ENCODE assay signal across 1 cellular context in genomic region chr14:104871145-104871655, GRCh38.
TF ChIP-seq lines count a peak whose summit lies in the region.

No MANE protein-coding gene starts in this region.

TF ChIP-seq in HepG2, 621 proteins besides CTCF, POLR2A, EP300 and RAD21:
- no peak for TF ChIP-seq LBX2 (CRISPR knock-in tag; IDR thresholded peaks at IDR 0.05; ENCODE audit: borderline replicate concordance)
- TF ChIP-seq MLLT10 (CRISPR knock-in tag; IDR thresholded peaks at IDR 0.05): no peak
- TF ChIP-seq MEF2D (CRISPR knock-in tag; IDR thresholded peaks at IDR 0.05): no peak
- no peak for TF ChIP-seq MBD4 (IDR thresholded peaks at IDR 0.05; ENCODE audit: borderline replicate concordance, low read length)
- no peak for TF ChIP-seq YEATS4 (CRISPR knock-in tag; IDR thresholded peaks at IDR 0.05; ENCODE audit: borderline replicate concordance)
- TF ChIP-seq ZBTB3 (CRISPR knock-in tag; IDR thresholded peaks at IDR 0.05; ENCODE audit: borderline replicate concordance, low read depth): no peak
- no peak for TF ChIP-seq ARID2 (CRISPR knock-in tag; IDR thresholded peaks at IDR 0.05; ENCODE audit: borderline replicate concordance)
- TF ChIP-seq CCAR2 (optimal IDR thresholded peaks at IDR 0.05; ENCODE audit: low read depth, low read length): no peak
- TF ChIP-seq KLF6 (CRISPR knock-in tag; IDR thresholded peaks at IDR 0.05): no peak
- no peak for TF ChIP-seq FUBP1 (CRISPR knock-in tag; IDR thresholded peaks at IDR 0.05; ENCODE audit: borderline replicate concordance)
- no peak for TF ChIP-seq MXD1 (CRISPR knock-in tag; IDR thresholded peaks at IDR 0.05)
- no peak for TF ChIP-seq ZNF460 (CRISPR knock-in tag; IDR thresholded peaks at IDR 0.05; ENCODE audit: borderline replicate concordance)
- TF ChIP-seq KAT8 (CRISPR knock-in tag; IDR thresholded peaks at IDR 0.05): no peak
- TF ChIP-seq, protein P1, sequence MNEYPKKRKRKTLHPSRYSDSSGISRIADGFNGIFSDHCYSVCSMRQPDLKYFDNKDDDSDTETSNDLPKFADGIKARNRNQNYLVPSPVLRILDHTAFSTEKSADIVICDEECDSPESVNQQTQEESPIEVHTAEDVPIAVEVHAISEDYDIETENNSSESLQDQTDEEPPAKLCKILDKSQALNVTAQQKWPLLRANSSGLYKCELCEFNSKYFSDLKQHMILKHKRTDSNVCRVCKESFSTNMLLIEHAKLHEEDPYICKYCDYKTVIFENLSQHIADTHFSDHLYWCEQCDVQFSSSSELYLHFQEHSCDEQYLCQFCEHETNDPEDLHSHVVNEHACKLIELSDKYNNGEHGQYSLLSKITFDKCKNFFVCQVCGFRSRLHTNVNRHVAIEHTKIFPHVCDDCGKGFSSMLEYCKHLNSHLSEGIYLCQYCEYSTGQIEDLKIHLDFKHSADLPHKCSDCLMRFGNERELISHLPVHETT (CRISPR knock-in tag; conservative IDR thresholded peaks at IDR 0.05): no peak
- TF ChIP-seq ZNF260 (CRISPR knock-in tag; IDR thresholded peaks at IDR 0.05; ENCODE audit: borderline replicate concordance, low read depth): no peak
- no peak for TF ChIP-seq KMT2B (CRISPR knock-in tag; IDR thresholded peaks at IDR 0.05)
- no peak for TF ChIP-seq ZNF891 (CRISPR knock-in tag; IDR thresholded peaks at IDR 0.05)
TF ChIP-seq in HepG2: peak in this region for 0.
